Comparison of ENCODE assay signal across 20 cellular contexts in genomic region chrX:133574716-133575115, GRCh38.
"Had no signal": no experiment of that assay in that cellular context is flagged by ENCODE, and none has a peak within 500 bp of the region (broad histone marks: within the 10 kb centered on the region; RNA-seq: fewer than 3 reads in every experiment).

No MANE protein-coding gene starts in this region.

- H3K27me3 ChIP-seq: brain microvascular endothelial cell, colonic mucosa, gastrocnemius medialis, sigmoid colon had no signal

- FAIRE-seq: endometrium had no signal

- ATAC-seq: activated CD8-positive, alpha-beta T cell treated with anti-CD3 and anti-CD28 coated beads for 36 hours; activated T-helper 17 cell treated with anti-CD3 and anti-CD28 coated beads, Interleukin-2, amount 50 U/mL, for 72 hours; gastrocnemius medialis; left ventricle myocardium superior; natural killer cell treated with Interleukin-12 subunit alpha and Interleukin-12 subunit beta and Interleukin-15 and Interleukin-18, amount 100 ng/mL, for 72 hours; stimulated activated naive B cell treated with anti-CD40 and anti-IgM and Interleukin-4, amounts not matched to agents 10 μg/mL and 1 μg/mL and 100 μg/mL, for 72 hours had no signal

- H3K4me3 Mint-ChIP-seq: activated B cell treated with CpG ODN at 0.5 μM for 24 hours; activated CD8-positive, alpha-beta T cell treated with anti-CD3 and anti-CD28 coated beads for 36 hours; activated naive CD8-positive, alpha-beta T cell treated with anti-CD3 and anti-CD28 coated beads for 36 hours; activated T-helper 17 cell treated with anti-CD3 and anti-CD28 coated beads, Interleukin-2, amount 50 U/mL, for 72 hours; central memory CD8-positive, alpha-beta T cell; natural killer cell treated with Interleukin-12 subunit alpha and Interleukin-12 subunit beta and Interleukin-15 and Interleukin-18, amount 100 ng/mL, for 72 hours; stimulated activated naive B cell treated with anti-CD40 and anti-IgM and Interleukin-4, amounts not matched to agents 10 μg/mL and 1 μg/mL and 100 μg/mL, for 72 hours; T-helper 2 cell treated with Interferon-gamma antibody and Interleukin-4, amounts not matched to agents 5 μg/mL and 100 μg/mL, for 36 hours had no signal

- H3K27ac ChIP-seq: brain microvascular endothelial cell, colonic mucosa, gastrocnemius medialis, heart left ventricle, sigmoid colon had no signal

- DNase-seq: activated B cell treated with CpG ODN at 0.5 μM for 24 hours; activated CD4-positive, alpha-beta T cell treated with anti-CD3 and anti-CD28 coated beads for 48 hours; activated CD8-positive, alpha-beta T cell treated with anti-CD3 and anti-CD28 coated beads for 36 hours; activated naive CD4-positive, alpha-beta T cell; activated naive CD8-positive, alpha-beta T cell treated with anti-CD3 and anti-CD28 coated beads for 36 hours; activated T-cell treated with anti-CD3 and anti-CD28 coated beads, Interleukin-2, amount 50 U/mL, for 1 hour; brain microvascular endothelial cell; colonic mucosa; erythroblast; gastrocnemius medialis; heart left ventricle; left ventricle myocardium superior; mesenchymal stem cell; sigmoid colon; stimulated activated naive B cell treated with anti-CD40 and anti-IgM and Interleukin-4, amounts not matched to agents 10 μg/mL and 1 μg/mL and 100 μg/mL, for 72 hours had no signal

- H3K9me3 Mint-ChIP-seq: activated B cell treated with CpG ODN at 0.5 μM for 24 hours; activated T-helper 17 cell treated with anti-CD3 and anti-CD28 coated beads, Interleukin-2, amount 50 U/mL, for 72 hours; natural killer cell treated with Interleukin-12 subunit alpha and Interleukin-12 subunit beta and Interleukin-15 and Interleukin-18, amount 100 ng/mL, for 72 hours; T-helper 2 cell treated with Interferon-gamma antibody and Interleukin-4, amounts not matched to agents 5 μg/mL and 100 μg/mL, for 36 hours had no signal

- H3K27ac Mint-ChIP-seq: activated B cell treated with CpG ODN at 0.5 μM for 24 hours; activated CD8-positive, alpha-beta T cell treated with anti-CD3 and anti-CD28 coated beads for 36 hours; activated naive CD8-positive, alpha-beta T cell treated with anti-CD3 and anti-CD28 coated beads for 36 hours; activated T-helper 17 cell treated with anti-CD3 and anti-CD28 coated beads, Interleukin-2, amount 50 U/mL, for 72 hours; natural killer cell treated with Interleukin-12 subunit alpha and Interleukin-12 subunit beta and Interleukin-15 and Interleukin-18, amount 100 ng/mL, for 72 hours; stimulated activated naive B cell treated with anti-CD40 and anti-IgM and Interleukin-4, amounts not matched to agents 10 μg/mL and 1 μg/mL and 100 μg/mL, for 72 hours; T-helper 2 cell treated with Interferon-gamma antibody and Interleukin-4, amounts not matched to agents 5 μg/mL and 100 μg/mL, for 36 hours had no signal

- H3K9me3 ChIP-seq: colonic mucosa, gastrocnemius medialis, sigmoid colon had no signal

- H3K4me1 Mint-ChIP-seq: activated B cell treated with CpG ODN at 0.5 μM for 24 hours; activated naive CD8-positive, alpha-beta T cell treated with anti-CD3 and anti-CD28 coated beads for 36 hours; activated T-helper 17 cell treated with anti-CD3 and anti-CD28 coated beads, Interleukin-2, amount 50 U/mL, for 72 hours; central memory CD8-positive, alpha-beta T cell; stimulated activated naive B cell treated with anti-CD40 and anti-IgM and Interleukin-4, amounts not matched to agents 10 μg/mL and 1 μg/mL and 100 μg/mL, for 72 hours had no signal

- H3K27me3 Mint-ChIP-seq: activated B cell treated with CpG ODN at 0.5 μM for 24 hours; activated CD8-positive, alpha-beta T cell treated with anti-CD3 and anti-CD28 coated beads for 36 hours; activated naive CD8-positive, alpha-beta T cell treated with anti-CD3 and anti-CD28 coated beads for 36 hours; activated T-helper 17 cell treated with anti-CD3 and anti-CD28 coated beads, Interleukin-2, amount 50 U/mL, for 72 hours; central memory CD8-positive, alpha-beta T cell; stimulated activated naive B cell treated with anti-CD40 and anti-IgM and Interleukin-4, amounts not matched to agents 10 μg/mL and 1 μg/mL and 100 μg/mL, for 72 hours had no signal

- H3K36me3 ChIP-seq: brain microvascular endothelial cell, colonic mucosa, gastrocnemius medialis, heart left ventricle, sigmoid colon had no signal

- H3K36me3 Mint-ChIP-seq: activated naive CD8-positive, alpha-beta T cell treated with anti-CD3 and anti-CD28 coated beads for 36 hours; stimulated activated naive B cell treated with anti-CD40 and anti-IgM and Interleukin-4, amounts not matched to agents 10 μg/mL and 1 μg/mL and 100 μg/mL, for 72 hours had no signal

- H3K4me3 ChIP-seq: colonic mucosa, gastrocnemius medialis, heart left ventricle, sigmoid colon had no signal

- H3K4me1 ChIP-seq: colonic mucosa, gastrocnemius medialis, heart left ventricle, sigmoid colon had no signal
